ENCODE assay signal across 10 cellular contexts in the genomic region with DNA sequence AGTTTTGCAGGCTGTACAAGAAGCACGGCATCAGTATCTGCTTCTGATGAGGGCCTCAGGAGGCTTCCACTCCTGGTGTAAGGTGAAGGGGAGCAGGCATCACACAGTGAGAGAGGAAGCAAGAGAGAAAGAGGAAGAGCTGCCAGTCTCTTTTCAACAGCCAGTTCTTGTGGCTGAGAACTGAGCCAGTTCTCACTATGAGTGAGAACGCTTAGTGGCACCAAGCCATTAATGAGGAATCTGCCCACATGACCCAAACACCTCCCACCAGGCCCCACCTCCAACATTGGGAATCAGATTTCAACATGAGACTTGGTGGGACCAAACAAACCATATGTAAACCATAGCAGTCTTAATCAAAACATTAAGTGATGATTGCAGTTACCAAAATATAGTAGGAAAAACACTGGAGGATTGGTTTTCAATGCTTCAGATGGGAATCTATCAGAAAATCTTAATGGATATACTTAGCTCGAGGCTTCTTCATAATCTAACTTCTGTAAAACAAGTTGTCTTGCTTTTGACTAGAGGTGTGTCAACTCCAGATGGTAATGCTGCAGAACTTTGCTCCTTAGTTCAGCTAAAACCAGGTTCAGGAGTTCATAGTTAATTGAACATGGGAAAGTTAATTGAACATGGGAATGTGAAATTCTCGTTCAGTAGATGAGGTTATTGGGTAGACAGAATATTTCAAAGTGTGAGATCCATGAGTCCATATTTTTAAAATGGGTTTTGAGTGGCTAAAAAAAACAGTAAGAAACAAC. TPM values are rescaled to one million over a fixed set of nuclear protein-coding genes. Genes with fewer than 3 reads are reported as not detected.
DNase-seq lines count a peak whose midpoint lies in the region; ATAC-seq and TF ChIP-seq lines count a peak whose summit lies in the region.
"Had no signal": no experiment of that assay in that cellular context is flagged by ENCODE, and none has a peak within 500 bp of the region (broad histone marks: within the 10 kb centered on the region; RNA-seq: fewer than 3 reads in every experiment).

No MANE protein-coding gene starts in this region.

- no peak overlapping the region for H3K27ac Mint-ChIP-seq in T-cell

- H3K27me3 ChIP-seq in psoas muscle (ENCODE audit: insufficient read depth in 3 of 3, low read length in 2 of 3), result no peaks in the 10 kb centered on the region

- WGBS in psoas muscle, 3 donors, result 79 to 85% (median 82%) methylated on average over 4 of the region's 4 CpGs

- no peaks in the 10 kb centered on the region for H3K27me3 Mint-ChIP-seq in T-cell

- DNase-seq in fibroblast of mammary gland (ENCODE audit: low read depth), result peak; percentile 31
- no peak for DNase-seq in T-cell
- DNase-seq in AG08395 (ENCODE audit: low spot score), result no peak
- no peak for DNase-seq in stimulated activated naive CD4-positive, alpha-beta T cell (lab: John Stamatoyannopoulos, UW)
- DNase-seq in psoas muscle, result no peak
- DNase-seq: EL had no signal

- POLR2A ChIA-PET in T-cell (lab: Charles Lee), result no interaction called here

- H3K9me3 Mint-ChIP-seq in T-cell, result no peaks in the 10 kb centered on the region

- H3K36me3 ChIP-seq in psoas muscle (ENCODE audit: insufficient read depth in 1 of 2, low read depth in 1 of 2), result no peaks in the 10 kb centered on the region

- peak; percentile 95 for ATAC-seq in GM18498 (IDR thresholded peaks at IDR 0.05; ENCODE audit: unreplicated experiment)
- ATAC-seq in GM21576 (IDR thresholded peaks at IDR 0.05; ENCODE audit: unreplicated experiment), result peak; percentile 90
- peak; percentile 72 for ATAC-seq in HG03571 (IDR thresholded peaks at IDR 0.05; ENCODE audit: unreplicated experiment)
- ATAC-seq in T-cell (replicated peaks in 1 of 4), result no peak
- no peak for ATAC-seq in psoas muscle

- H3K4me1 Mint-ChIP-seq in T-cell, result peaks cover 53 to 83% (median 74%) of the 10 kb centered on the region in 3 donors

- CTCF ChIA-PET in T-cell (lab: Charles Lee), result no interaction called here

- no peak overlapping the region for H3K27ac ChIP-seq in psoas muscle

- intact Hi-C loops in psoas muscle (cut with DNase I), result no loop called here

- no peak overlapping the region for H3K4me3 ChIP-seq in fibroblast of mammary gland (ENCODE audit: control insufficient read depth, low read depth, low read length)
- H3K4me3 ChIP-seq in psoas muscle, result no peak overlapping the region
- H3K4me3 ChIP-seq: skin epidermis had no signal

- H3K36me3 Mint-ChIP-seq in T-cell, result peaks cover 8% of the 10 kb centered on the region

- no peak overlapping the region for H3K4me3 Mint-ChIP-seq in T-cell

- TF ChIP-seq CTCF in fibroblast of mammary gland (conservative IDR thresholded peaks at IDR 0.05; ENCODE audit: control insufficient read depth, insufficient read depth, low read depth, low read length) (no peak), psoas muscle (IDR thresholded peaks at IDR 0.05) (no peak)

- H3K9me3 ChIP-seq in psoas muscle, result no peaks in the 10 kb centered on the region

- H3K4me1 ChIP-seq in psoas muscle, result peaks cover 25% of the 10 kb centered on the region

RNA-seq across cellular contexts. Expression of gene FAR1, which starts 12.2 kb away (rescaled TPM):
- 10 to 100 TPM; 25.2 to 35.2 (median 29.6) TPM for total RNA-seq in T-cell
- 10 to 100 TPM; 23.8 to 35.4 (median 25.3) TPM for total RNA-seq in psoas muscle
- polyA plus RNA-seq in psoas muscle, result 10 to 100 TPM; 10.2 to 23.7 (median 17.2) TPM

Comparison
In these comparisons a context has a peak if more than half of its experiments do, and no peak if none do; other contexts are left out.
1. ATAC-seq: peak in GM18498 (single experiment), GM21576 (single experiment) and HG03571 (single experiment); none in T-cell (0 of 4) and psoas muscle (0 of 4).